Comparison of ENCODE assay signal across 8 cellular contexts in the genomic region with DNA sequence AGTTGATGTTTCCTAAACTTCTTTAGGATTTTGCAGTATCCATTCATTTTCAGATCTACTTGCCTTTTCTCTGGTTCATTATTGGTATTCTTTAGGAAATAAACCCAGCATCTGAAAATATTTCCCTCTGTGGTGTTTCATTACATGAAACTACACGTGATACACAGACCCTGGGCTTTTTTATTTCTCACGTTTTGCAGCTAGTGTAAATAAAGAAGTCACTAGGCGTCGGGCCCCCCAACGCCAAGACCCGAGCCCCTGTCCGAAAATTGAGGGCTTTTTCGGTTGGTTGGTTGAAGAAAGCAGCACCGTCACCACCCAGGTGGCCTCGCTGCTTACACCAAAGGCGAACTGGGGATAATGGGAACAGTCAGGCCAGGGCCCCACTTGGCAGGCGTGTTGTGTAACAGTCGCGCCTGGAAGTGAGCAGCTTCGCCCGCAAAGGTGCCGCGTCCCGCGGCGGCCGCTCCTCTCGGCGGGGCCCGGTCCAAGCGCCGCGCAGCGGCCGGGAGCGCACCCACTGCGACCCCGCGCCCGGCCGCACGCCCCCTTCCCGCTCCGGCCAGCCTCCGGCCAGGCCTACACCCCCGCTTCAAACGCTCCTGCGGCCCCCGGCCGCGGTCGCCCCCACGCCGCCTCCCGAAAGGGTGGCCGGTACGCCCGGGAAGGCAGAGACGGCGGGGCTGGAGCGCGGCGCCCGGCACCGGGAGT. TPM values are rescaled to one million over a fixed set of nuclear protein-coding genes. Genes with fewer than 3 reads are reported as not detected.
DNase-seq lines count a peak whose midpoint lies in the region; ATAC-seq and TF ChIP-seq lines count a peak whose summit lies in the region.

No MANE protein-coding gene starts in this region.

- H3K4me1 ChIP-seq in Peyer's patch (peaks cover 0 to 17% (median 2%) of the 10 kb centered on the region in 4 donors), thoracic aorta (ENCODE audit: control insufficient read depth in 1 of 2, low read depth in 2 of 2) (peaks cover 13 to 33% of the 10 kb centered on the region in 2 donors)

- H3K27me3 Mint-ChIP-seq in natural killer cell treated with Interleukin-12 subunit alpha and Interleukin-12 subunit beta and Interleukin-15 and Interleukin-18, amount 100 ng/mL, for 72 hours, result no peaks in the 10 kb centered on the region

- TF ChIP-seq CTCF in GM20000 (IDR thresholded peaks at IDR 0.05; ENCODE audit: extremely low read depth, missing control alignments) (no peak), Peyer's patch (IDR thresholded peaks at IDR 0.05) (peak in 2 of 6 experiments; percentile 1 to 9), fibroblast of villous mesenchyme (IDR thresholded peaks at IDR 0.05; ENCODE audit: insufficient read depth, low read depth, low read length) (no peak), thoracic aorta (IDR thresholded peaks at IDR 0.05) (no peak)

- TF ChIP-seq POLR2A in Peyer's patch (IDR thresholded peaks at IDR 0.05), result peak in 1 of 2 donors; percentile 24

- H3K27me3 ChIP-seq in Peyer's patch, result no peaks in the 10 kb centered on the region
- no peaks in the 10 kb centered on the region for H3K27me3 ChIP-seq in thoracic aorta (replicated peaks; ENCODE audit: insufficient read depth)

- ATAC-seq in natural killer cell treated with Interleukin-12 subunit alpha and Interleukin-12 subunit beta and Interleukin-15 and Interleukin-18, amount 100 ng/mL, for 72 hours, result peak; percentile 41 to 48
- no peak for ATAC-seq in thoracic aorta (ENCODE audit: insufficient number of reproducible peaks, low FRiP score, low read depth)

- H3K4me3 ChIP-seq in Peyer's patch (peak overlapping the region; percentile 70 to 96 (median 88)), fibroblast of villous mesenchyme (ENCODE audit: low read depth, low read length) (peak overlapping the region; percentile 86), thoracic aorta (peak overlapping the region; percentile 91)

- H3K4me1 Mint-ChIP-seq in natural killer cell treated with Interleukin-12 subunit alpha and Interleukin-12 subunit beta and Interleukin-15 and Interleukin-18, amount 100 ng/mL, for 72 hours (ENCODE audit: low read depth in 2 of 2), result peaks cover 11 to 32% of the 10 kb centered on the region in 2 donors

- peak overlapping the region; percentile 93 for H3K4me3 Mint-ChIP-seq in natural killer cell treated with Interleukin-12 subunit alpha and Interleukin-12 subunit beta and Interleukin-15 and Interleukin-18, amount 100 ng/mL, for 72 hours

- DNase-seq in A172 (ENCODE audit: low spot score), result peak; percentile 1
- DNase-seq in GM20000 (ENCODE audit: low spot score), result peak; percentile 28
- DNase-seq in Peyer's patch, result peak; percentile 34 to 83 (median 76)
- peak; percentile 36 for DNase-seq in activated gamma-delta T cell (lab: John Stamatoyannopoulos, UW)
- peak; percentile 66 for DNase-seq in fibroblast of villous mesenchyme (ENCODE audit: low read depth)
- peak; percentile 69 for DNase-seq in natural killer cell treated with Interleukin-12 subunit alpha and Interleukin-12 subunit beta and Interleukin-15 and Interleukin-18, amount 100 ng/mL, for 72 hours (ENCODE audit: low spot score)
- DNase-seq in thoracic aorta (ENCODE audit: low spot score), result peak; percentile 16
- DNase-seq in DMS79 (lab: John Stamatoyannopoulos, UW), result no peak

- no peaks in the 10 kb centered on the region for H3K9me3 Mint-ChIP-seq in natural killer cell treated with Interleukin-12 subunit alpha and Interleukin-12 subunit beta and Interleukin-15 and Interleukin-18, amount 100 ng/mL, for 72 hours

- H3K27ac ChIP-seq in Peyer's patch, result peak overlapping the region; percentile 89 to 100 (median 99)
- H3K27ac ChIP-seq in thoracic aorta, result peak overlapping the region; percentile 99

- no peaks in the 10 kb centered on the region for H3K36me3 ChIP-seq in Peyer's patch
- H3K36me3 ChIP-seq in thoracic aorta, result no peaks in the 10 kb centered on the region

- no peaks in the 10 kb centered on the region for H3K9me3 ChIP-seq in Peyer's patch
- H3K9me3 ChIP-seq in thoracic aorta, result no peaks in the 10 kb centered on the region

- peak overlapping the region; percentile 85 to 87 for H3K27ac Mint-ChIP-seq in natural killer cell treated with Interleukin-12 subunit alpha and Interleukin-12 subunit beta and Interleukin-15 and Interleukin-18, amount 100 ng/mL, for 72 hours

- peaks cover 6% of the 10 kb centered on the region for H3K36me3 Mint-ChIP-seq in natural killer cell treated with Interleukin-12 subunit alpha and Interleukin-12 subunit beta and Interleukin-15 and Interleukin-18, amount 100 ng/mL, for 72 hours

RNA-seq across cellular contexts. Expression of a gene that starts 1.2 kb away (rescaled TPM):
- total RNA-seq in A172 (2014; rRNA removed; shearing (Covaris generic)), result 4.9 and 5.5 TPM in 2 replicates
- total RNA-seq in Peyer's patch (10 to 100 TPM; 20.6 to 52.6 (median 45.7) TPM), fibroblast of villous mesenchyme (8.1 and 12.1 TPM in 2 replicates), thoracic aorta (10 to 100 TPM; 12.9 to 23.4 TPM)
- 10 to 100 TPM; 21.8 to 22.8 TPM for total RNA-seq in natural killer cell treated with Interleukin-12 subunit alpha and Interleukin-12 subunit beta and Interleukin-15 and Interleukin-18, amount 100 ng/mL, for 72 hours

RNA-seq across cellular contexts. Expression of a gene that starts 50.2 kb away (rescaled TPM):
- 19.6 and 20.6 TPM in 2 replicates for total RNA-seq in A172 (2014; rRNA removed; shearing (Covaris generic))
- 10 to 100 TPM; 23.1 to 33.0 (median 27.6) TPM for total RNA-seq in Peyer's patch
- total RNA-seq in fibroblast of villous mesenchyme, result 25.1 and 33.2 TPM in 2 replicates
- total RNA-seq in natural killer cell treated with Interleukin-12 subunit alpha and Interleukin-12 subunit beta and Interleukin-15 and Interleukin-18, amount 100 ng/mL, for 72 hours, result 10 to 100 TPM; 15.5 to 15.9 TPM
- total RNA-seq in thoracic aorta, result 10 to 100 TPM; 41.7 to 44.6 TPM
